In the genomic region with DNA sequence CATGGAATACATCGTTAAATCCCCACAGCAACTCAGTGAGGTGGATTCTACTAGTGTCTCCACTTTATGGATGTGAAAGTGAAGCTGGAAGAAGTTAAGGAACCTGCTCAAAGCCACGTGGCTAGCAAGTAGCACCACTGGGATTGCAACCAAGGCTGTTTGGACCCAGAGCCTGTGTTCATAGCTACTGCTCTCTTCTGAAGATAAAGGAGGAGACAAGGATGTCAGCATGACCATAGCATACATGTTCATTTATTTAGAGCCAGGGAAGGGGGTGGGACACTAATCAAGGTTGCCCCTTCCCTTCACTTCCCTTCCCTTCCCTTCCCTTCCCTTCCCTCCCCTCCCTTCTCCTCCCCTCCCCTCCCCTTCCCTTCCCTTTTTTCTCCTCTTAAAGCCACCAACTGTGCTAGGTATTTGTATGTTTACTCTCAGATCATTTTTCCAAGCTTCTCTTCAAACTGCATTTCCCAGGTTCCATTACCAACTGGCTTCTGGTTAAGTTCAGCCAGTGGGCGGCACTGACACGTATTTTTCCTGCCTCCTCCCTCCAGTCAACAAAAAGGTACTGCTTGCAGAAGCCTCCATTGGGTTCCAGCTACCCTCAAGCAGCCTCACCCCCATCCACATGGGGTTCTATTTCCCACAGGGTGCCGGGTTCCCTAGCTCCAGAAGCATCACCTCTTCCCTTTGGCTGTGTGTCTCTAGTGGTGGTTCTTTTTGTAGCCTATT, we compare ENCODE assay signal across 10 cellular contexts.
DNase-seq lines count a peak whose midpoint lies in the region; ATAC-seq and TF ChIP-seq lines count a peak whose summit lies in the region.
"Had no signal": no experiment of that assay in that cellular context is flagged by ENCODE, and none has a peak within 500 bp of the region (broad histone marks: within the 10 kb centered on the region; RNA-seq: fewer than 3 reads in every experiment).

No MANE protein-coding gene starts in this region.

- no peaks in the 10 kb centered on the region for H3K36me3 ChIP-seq in IMR-90 (ENCODE audit: control insufficient read depth, insufficient read depth, low read length)
- H3K36me3 ChIP-seq: HAP-1 had no signal

- H3K4me1 Mint-ChIP-seq in CD14-positive monocyte (peaks cover 87% of the 10 kb centered on the region), natural killer cell (peaks cover 56 to 63% of the 10 kb centered on the region in 2 donors)
- peaks cover 64% of the 10 kb centered on the region for H3K4me1 Mint-ChIP-seq in activated naive CD8-positive, alpha-beta T cell treated with anti-CD3 and anti-CD28 coated beads, Interleukin-2, amount 50 U/mL, for 24 hours

- no peak overlapping the region for H3K4me3 ChIP-seq in IMR-90 (ENCODE audit: insufficient read depth, low read depth, low read length)
- H3K4me3 ChIP-seq: HAP-1 had no signal

- intact Hi-C loops in CD14-positive monocyte (cut with micrococcal nuclease), result loop anchor here (10.0 kb wide), 2 partner anchors 91 to 201 kb away; no protein-coding TSS in a partner anchor
- intact Hi-C loops in IMR-90 (cut with micrococcal nuclease), result no loop called here
- intact Hi-C loops in natural killer cell (cut with micrococcal nuclease), result no loop called here

- H2BK5ac ChIP-seq in IMR-90 (ENCODE audit: low read depth, low read length, poor library complexity, severe bottlenecking), result peak overlapping the region; percentile 84

- peaks cover 10% of the 10 kb centered on the region for H3K4me1 ChIP-seq in IMR-90 (ENCODE audit: control insufficient read depth, insufficient read depth, low read length)

- H2AK5ac ChIP-seq in IMR-90 (ENCODE audit: low read depth, low read length), result peak overlapping the region; percentile 88

- no peak overlapping the region for H3K56ac ChIP-seq in IMR-90 (ENCODE audit: extremely low read depth, insufficient read depth, low read length)

- no peak for TF ChIP-seq POLR2A in IMR-90 (IDR thresholded peaks at IDR 0.05; ENCODE audit: low read depth, low read length)

- peak overlapping the region; percentile 79 for H3K18ac ChIP-seq in IMR-90 (ENCODE audit: low read depth, low read length)

- peaks cover 0 to 2% (median 0%) of the 10 kb centered on the region in 7 donors for H3K9me3 Mint-ChIP-seq in CD14-positive monocyte
- no peaks in the 10 kb centered on the region for H3K9me3 Mint-ChIP-seq in activated naive CD8-positive, alpha-beta T cell treated with anti-CD3 and anti-CD28 coated beads, Interleukin-2, amount 50 U/mL, for 24 hours
- no peaks in the 10 kb centered on the region for H3K9me3 Mint-ChIP-seq in natural killer cell

- no peaks in the 10 kb centered on the region for H3K9me3 ChIP-seq in IMR-90 (ENCODE audit: control insufficient read depth, insufficient read depth, low read length)
- H3K9me3 ChIP-seq: HAP-1 had no signal

- ATAC-seq in IMR-90 (ENCODE audit: low read depth), result no peak
- no peak for ATAC-seq in activated naive CD8-positive, alpha-beta T cell treated with anti-CD3 and anti-CD28 coated beads, Interleukin-2, amount 50 U/mL, for 24 hours
- ATAC-seq in natural killer cell, result peak; percentile 4 to 9 (median 5)
- no peak for ATAC-seq in GM21515 (IDR thresholded peaks at IDR 0.05; ENCODE audit: unreplicated experiment)

- POLR2A ChIA-PET in IMR-90 (lab: Charles Lee; ENCODE audit: unreplicated experiment) (no interaction called here), HEK293T (lab: Yijun Ruan, JAX) (interaction anchor here (1.2 kb wide), 1 partner anchor 343 kb away, joined by 3 read pairs; no protein-coding TSS in a partner anchor)

- H3K14ac ChIP-seq in IMR-90 (replicated peaks; ENCODE audit: low read depth, low read length), result peak overlapping the region; percentile 77

- peak overlapping the region; percentile 60 for H4K5ac ChIP-seq in IMR-90 (ENCODE audit: low read depth, low read length)

- WGBS in IMR-90 (ENCODE audit: extremely low coverage in 2 of 2, insufficient read length in 1 of 2), 2 experiments, result no CpG with 5 or more reads among the region's 5 CpGs

- no peak for TF ChIP-seq CTCF in CD14-positive monocyte (IDR thresholded peaks at IDR 0.05)
- TF ChIP-seq CTCF in IMR-90 (conservative IDR thresholded peaks at IDR 0.05; ENCODE audit: low read depth, low read length), result no peak
- no peak for TF ChIP-seq CTCF in natural killer cell (IDR thresholded peaks at IDR 0.05)

- no TSS peak for BruUV-seq in IMR-90 (replicated peaks; lab: Mats Ljungman, UMichigan)

- dilution Hi-C loops in IMR-90 (cut with HindIII; ENCODE audit: low sequenced_read_pairs, unreplicated experiment), result no loop called here

- peak overlapping the region; percentile 38 to 84 for H4K8ac ChIP-seq in IMR-90 (ENCODE audit: low read depth in 2 of 2, low read length in 2 of 2)

- H3K27ac Mint-ChIP-seq in CD14-positive monocyte (peak overlapping the region; percentile 88 to 96 (median 92)), natural killer cell (peak overlapping the region; percentile 92 to 94)
- H3K27ac Mint-ChIP-seq in activated naive CD8-positive, alpha-beta T cell treated with anti-CD3 and anti-CD28 coated beads, Interleukin-2, amount 50 U/mL, for 24 hours, result peak overlapping the region; percentile 86

- no peak for DNase-seq in CD14-positive monocyte (ENCODE audit: low spot score)
- DNase-seq in IMR-90, result no peak
- no peak for DNase-seq in activated naive CD8-positive, alpha-beta T cell treated with anti-CD3 and anti-CD28 coated beads, Interleukin-2, amount 50 U/mL, for 24 hours
- DNase-seq in natural killer cell, result no peak
- DNase-seq in 8988T, result no peak
- DNase-seq in NCI-H187 (lab: John Stamatoyannopoulos, UW), result no peak
- DNase-seq in HEK293T (ENCODE audit: extremely low spot score), result no peak
- DNase-seq: NCI-H1105 had no signal

- peak overlapping the region; percentile 70; the same call in 1 of the 2 replicates for H3K23ac ChIP-seq in IMR-90 (ENCODE audit: low read depth, low read length)

- peak overlapping the region; percentile 77 for H2AFZ ChIP-seq in IMR-90 (replicated peaks; ENCODE audit: low read length, poor library complexity)

- H3K4ac ChIP-seq in IMR-90 (ENCODE audit: low read depth, low read length), result peak overlapping the region; percentile 90

- peaks cover 10% of the 10 kb centered on the region for H3K9me1 ChIP-seq in IMR-90 (ENCODE audit: insufficient read depth, low read length)

- peak overlapping the region; percentile 91; the same call in 2 of the 3 replicates for H2BK15ac ChIP-seq in IMR-90 (ENCODE audit: low read depth, low read length)

- no peaks in the 10 kb centered on the region for H3K27me3 ChIP-seq in IMR-90 (ENCODE audit: control insufficient read depth, insufficient read depth, low read length)

- no peak overlapping the region for H3K4me2 ChIP-seq in IMR-90 (ENCODE audit: low read depth, low read length)

- H2AK9ac ChIP-seq in IMR-90 (replicated peaks; ENCODE audit: low read depth, low read length, poor library complexity), result peak overlapping the region; percentile 10

- in situ Hi-C loops in IMR-90 (cut with MboI; ENCODE audit: low sequenced_read_pairs), result loop anchor here (25.0 kb wide), 2 partner anchors 773 to 1448 kb away; no protein-coding TSS in a partner anchor

- H3K4me3 Mint-ChIP-seq in CD14-positive monocyte (peak overlapping the region in 1 of 2 donors; percentile 11), natural killer cell (peak overlapping the region; percentile 85)
- H3K4me3 Mint-ChIP-seq in activated naive CD8-positive, alpha-beta T cell treated with anti-CD3 and anti-CD28 coated beads, Interleukin-2, amount 50 U/mL, for 24 hours, result peak overlapping the region; percentile 27

- peak overlapping the region; percentile 91 for H2BK20ac ChIP-seq in IMR-90 (ENCODE audit: low read depth, low read length)

- peak overlapping the region; percentile 65 for H4K91ac ChIP-seq in IMR-90 (ENCODE audit: insufficient read depth, low read depth, low read length)

- TF ChIP-seq RAD21 in IMR-90 (IDR thresholded peaks at IDR 0.05; ENCODE audit: low read length), result no peak

- CTCF ChIA-PET in IMR-90 (lab: Yijun Ruan, JAX), result interaction anchor here (0.6 to 1.5 kb wide), 4 partner anchors 11 to 358 kb away, joined by 3 to 5 read pairs (median 5); no protein-coding TSS in a partner anchor
- CTCF ChIA-PET in HEK293T (lab: Yijun Ruan, JAX), result no interaction called here

- H3K36me3 Mint-ChIP-seq in CD14-positive monocyte (peaks cover 0 to 4% of the 10 kb centered on the region in 2 donors), natural killer cell (no peaks in the 10 kb centered on the region)
- no peaks in the 10 kb centered on the region for H3K36me3 Mint-ChIP-seq in activated naive CD8-positive, alpha-beta T cell treated with anti-CD3 and anti-CD28 coated beads, Interleukin-2, amount 50 U/mL, for 24 hours (ENCODE audit: low read depth)

- H3K79me1 ChIP-seq in IMR-90 (ENCODE audit: low read depth in 1 of 2, low read length in 2 of 2), result peaks cover 0 to 3% of the 10 kb centered on the region in 2 experiments; a peak in 1 of 4 replicates

- H3K9ac ChIP-seq in IMR-90 (ENCODE audit: low read depth, low read length), result no peak overlapping the region

- H2BK120ac ChIP-seq in IMR-90 (ENCODE audit: low read depth, low read length), result peak overlapping the region; percentile 92

- H3K27me3 Mint-ChIP-seq in CD14-positive monocyte (ENCODE audit: low read depth in 3 of 3) (peaks cover 0 to 2% (median 2%) of the 10 kb centered on the region in 3 donors), natural killer cell (ENCODE audit: low read depth in 2 of 2) (no peaks in the 10 kb centered on the region)
- no peaks in the 10 kb centered on the region for H3K27me3 Mint-ChIP-seq in activated naive CD8-positive, alpha-beta T cell treated with anti-CD3 and anti-CD28 coated beads, Interleukin-2, amount 50 U/mL, for 24 hours

- H4K20me1 ChIP-seq in IMR-90 (ENCODE audit: insufficient read depth, low read length), result no peaks in the 10 kb centered on the region

- H3K27ac ChIP-seq in IMR-90 (ENCODE audit: insufficient read depth, low read length), result no peak overlapping the region

TF ChIP-seq in IMR-90, 13 proteins besides CTCF, POLR2A, EP300 and RAD21 (continues in another document):
- no peak for TF ChIP-seq MAFK (IDR thresholded peaks at IDR 0.05; ENCODE audit: low read depth, low read length)
- TF ChIP-seq FOS (IDR thresholded peaks at IDR 0.05; ENCODE audit: low read depth, low read length), result no peak
- TF ChIP-seq NFE2L2 (IDR thresholded peaks at IDR 0.05; ENCODE audit: low read depth, low read length), result no peak
- no peak for TF ChIP-seq MXI1 (IDR thresholded peaks at IDR 0.05; ENCODE audit: borderline replicate concordance, low read depth, low read length)
- no peak for TF ChIP-seq CHD1 (IDR thresholded peaks at IDR 0.05; ENCODE audit: low read depth, low read length)

TF ChIP-seq in HEK293T, 16 proteins besides CTCF, POLR2A, EP300 and RAD21:
- no peak for TF ChIP-seq FOXM1 (IDR thresholded peaks at IDR 0.05; ENCODE audit: borderline replicate concordance)
TF ChIP-seq in HEK293T: peak in this region for 0.

Comparison
In these comparisons a context has a peak if more than half of its experiments do, and no peak if none do; other contexts are left out.
1. ATAC-seq: peak in natural killer cell (3 of 3); none in IMR-90 (single experiment), activated naive CD8-positive, alpha-beta T cell treated with anti-CD3 and anti-CD28 coated beads, Interleukin-2, amount 50 U/mL, for 24 hours (single experiment) and GM21515 (single experiment).
2. intact Hi-C loops: an anchor here in CD14-positive monocyte (10.0 kb wide); none called in IMR-90 and natural killer cell.
3. Peak in every context shown above with its lines, with median percentiles within 50 percentile points of each other: H3K27ac Mint-ChIP-seq.